ENCODE assay signal across 1 cellular context in genomic region chr2:9002313-9002636, GRCh38.
TF ChIP-seq lines count a peak whose summit lies in the region.

No MANE protein-coding gene starts in this region.

TF ChIP-seq in SK-N-SH, 30 proteins besides CTCF, POLR2A, EP300 and RAD21 (continued from another document):
- TF ChIP-seq SMC3 (IDR thresholded peaks at IDR 0.05; ENCODE audit: low read depth, low read length) (no peak), EZH2phosphoT487 (IDR thresholded peaks at IDR 0.05; ENCODE audit: borderline replicate concordance, low read depth) (no peak), MEF2A (IDR thresholded peaks at IDR 0.05; ENCODE audit: borderline replicate concordance, low read depth) (no peak), GABPA (IDR thresholded peaks at IDR 0.05; ENCODE audit: low read depth) (no peak), RCOR1 (IDR thresholded peaks at IDR 0.05; ENCODE audit: low read length) (no peak), IRF3 (IDR thresholded peaks at IDR 0.05; ENCODE audit: low read depth, low read length) (no peak), FOXM1 (IDR thresholded peaks at IDR 0.05; ENCODE audit: low read depth) (no peak)
- TF ChIP-seq, protein P1, sequence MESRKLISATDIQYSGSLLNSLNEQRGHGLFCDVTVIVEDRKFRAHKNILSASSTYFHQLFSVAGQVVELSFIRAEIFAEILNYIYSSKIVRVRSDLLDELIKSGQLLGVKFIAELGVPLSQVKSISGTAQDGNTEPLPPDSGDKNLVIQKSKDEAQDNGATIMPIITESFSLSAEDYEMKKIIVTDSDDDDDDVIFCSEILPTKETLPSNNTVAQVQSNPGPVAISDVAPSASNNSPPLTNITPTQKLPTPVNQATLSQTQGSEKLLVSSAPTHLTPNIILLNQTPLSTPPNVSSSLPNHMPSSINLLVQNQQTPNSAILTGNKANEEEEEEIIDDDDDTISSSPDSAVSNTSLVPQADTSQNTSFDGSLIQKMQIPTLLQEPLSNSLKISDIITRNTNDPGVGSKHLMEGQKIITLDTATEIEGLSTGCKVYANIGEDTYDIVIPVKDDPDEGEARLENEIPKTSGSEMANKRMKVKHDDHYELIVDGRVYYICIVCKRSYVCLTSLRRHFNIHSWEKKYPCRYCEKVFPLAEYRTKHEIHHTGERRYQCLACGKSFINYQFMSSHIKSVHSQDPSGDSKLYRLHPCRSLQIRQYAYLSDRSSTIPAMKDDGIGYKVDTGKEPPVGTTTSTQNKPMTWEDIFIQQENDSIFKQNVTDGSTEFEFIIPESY (IDR thresholded peaks at IDR 0.05; ENCODE audit: borderline replicate concordance, low read depth): no peak
